In genomic region chr22:37284807-37285355, GRCh38 we compare ENCODE assay signal across 8 cellular contexts. TPM values are rescaled to one million over a fixed set of nuclear protein-coding genes. Genes with fewer than 3 reads are reported as not detected.
DNase-seq lines count a peak whose midpoint lies in the region; ATAC-seq, FAIRE-seq and TF ChIP-seq lines count a peak whose summit lies in the region.

No MANE protein-coding gene starts in this region.

- ATAC-seq in activated CD4-positive, alpha-beta T cell treated with anti-CD3 and anti-CD28 coated beads for 36 hours: peak; percentile 4
- ATAC-seq in activated B cell treated with CpG ODN at 0.5 μM for 24 hours (ENCODE audit: low read depth): peak; percentile 76

- intact Hi-C loops in activated CD4-positive, alpha-beta T cell treated with anti-CD3 and anti-CD28 coated beads for 36 hours (cut with DNase I, micrococcal nuclease): loop anchor here in 1 of 2 experiments (1.0 kb wide), 1 partner anchor 15 kb away; no protein-coding TSS in a partner anchor
- intact Hi-C loops in activated B cell treated with CpG ODN at 0.5 μM for 24 hours (cut with micrococcal nuclease): loop anchor here (2.0 kb wide), 2 partner anchors 30 to 40 kb away; partner anchors contain the start of gene RAC2

- FAIRE-seq in HTR-8/SVneo (lab: Jason Lieb, UNC): no peak

- peak overlapping the region; percentile 82 for H3K4me3 Mint-ChIP-seq in activated CD4-positive, alpha-beta T cell treated with anti-CD3 and anti-CD28 coated beads for 36 hours
- H3K4me3 Mint-ChIP-seq in activated B cell treated with CpG ODN at 0.5 μM for 24 hours: peak overlapping the region; percentile 86

- peak overlapping the region; percentile 98 for H3K27ac Mint-ChIP-seq in activated CD4-positive, alpha-beta T cell treated with anti-CD3 and anti-CD28 coated beads for 36 hours
- H3K27ac Mint-ChIP-seq in activated B cell treated with CpG ODN at 0.5 μM for 24 hours: peak overlapping the region; percentile 99

- H3K36me3 Mint-ChIP-seq in activated CD4-positive, alpha-beta T cell treated with anti-CD3 and anti-CD28 coated beads for 36 hours (ENCODE audit: low read depth): peaks cover 7% of the 10 kb centered on the region
- H3K36me3 Mint-ChIP-seq in activated B cell treated with CpG ODN at 0.5 μM for 24 hours (ENCODE audit: low read depth): peaks cover 29% of the 10 kb centered on the region

- TF ChIP-seq CTCF in activated B cell treated with CpG ODN at 0.5 μM for 24 hours (IDR thresholded peaks at IDR 0.05): no peak

- H3K4me1 Mint-ChIP-seq in activated CD4-positive, alpha-beta T cell treated with anti-CD3 and anti-CD28 coated beads for 36 hours: peaks cover 74% of the 10 kb centered on the region
- H3K4me1 Mint-ChIP-seq in activated B cell treated with CpG ODN at 0.5 μM for 24 hours: peaks cover 75% of the 10 kb centered on the region

- POLR2A ChIA-PET in activated CD4-positive, alpha-beta T cell treated with anti-CD3 and anti-CD28 coated beads for 36 hours (lab: Charles Lee): interaction anchor here (1.5 kb wide), 1 partner anchor 15 kb away, joined by 3 read pairs; no protein-coding TSS in a partner anchor
- POLR2A ChIA-PET in activated B cell treated with CpG ODN at 0.5 μM for 24 hours (lab: Charles Lee): interaction anchor here (0.6 to 6.3 kb wide), 18 partner anchors 9 to 509 kb away, joined by 3 to 47 read pairs (median 4); partner anchors contain the start of genes IFT27 and RAC2

- H3K27me3 Mint-ChIP-seq in activated CD4-positive, alpha-beta T cell treated with anti-CD3 and anti-CD28 coated beads for 36 hours: no peaks in the 10 kb centered on the region
- H3K27me3 Mint-ChIP-seq in activated B cell treated with CpG ODN at 0.5 μM for 24 hours: no peaks in the 10 kb centered on the region

- H3K9me3 Mint-ChIP-seq in activated CD4-positive, alpha-beta T cell treated with anti-CD3 and anti-CD28 coated beads for 36 hours (ENCODE audit: low read depth): no peaks in the 10 kb centered on the region
- H3K9me3 Mint-ChIP-seq in activated B cell treated with CpG ODN at 0.5 μM for 24 hours: no peaks in the 10 kb centered on the region

- DNase-seq in activated CD4-positive, alpha-beta T cell treated with anti-CD3 and anti-CD28 coated beads for 36 hours: peak; percentile 61
- DNase-seq in activated CD4-positive, alpha-beta T cell treated with anti-CD3 and anti-CD28 coated beads, Interleukin-2, amount 50 U/mL, for 4 hours: no peak
- DNase-seq in activated B cell treated with CpG ODN at 0.5 μM for 24 hours (peak; percentile 58), globus pallidus (ENCODE audit: low spot score) (peak; percentile 74), HTR-8/SVneo (ENCODE audit: insufficient read length, low spot score) (no peak), HCEC 1CT (no peak), NCI-H345 (lab: John Stamatoyannopoulos, UW) (no peak)
- DNase-seq in stimulated activated CD8-positive, alpha-beta memory T cell treated with anti-CD3 and anti-CD28 coated beads, Interleukin-4, amount 100 ng/mL, for 48 hours: peak; percentile 45

- CTCF ChIA-PET in activated CD4-positive, alpha-beta T cell treated with anti-CD3 and anti-CD28 coated beads for 36 hours (lab: Charles Lee): interaction anchor here (0.7 to 1.3 kb wide), 8 partner anchors 9 to 740 kb away, joined by 3 to 4 read pairs (median 3); no protein-coding TSS in a partner anchor
- CTCF ChIA-PET in activated B cell treated with CpG ODN at 0.5 μM for 24 hours (lab: Charles Lee): interaction anchor here (0.9 to 1.3 kb wide), 5 partner anchors 15 to 85 kb away, joined by 3 to 5 read pairs (median 4); no protein-coding TSS in a partner anchor

RNA-seq across cellular contexts. Expression of gene CYTH4, which starts 2.6 kb away (rescaled TPM):
- 10 to 100 TPM; 33.1 to 42.8 TPM for total RNA-seq in activated CD4-positive, alpha-beta T cell treated with anti-CD3 and anti-CD28 coated beads for 36 hours
- 37.2 and 40.3 TPM in 2 replicates for total RNA-seq in activated B cell treated with CpG ODN at 0.5 μM for 24 hours

RNA-seq across cellular contexts. Expression of gene RAC2, which starts 40.8 kb away (rescaled TPM):
- 100 to 1,000 TPM; 692 to 930 TPM for total RNA-seq in activated CD4-positive, alpha-beta T cell treated with anti-CD3 and anti-CD28 coated beads for 36 hours
- total RNA-seq in activated B cell treated with CpG ODN at 0.5 μM for 24 hours: 518 and 557 TPM in 2 replicates

Comparison
In these comparisons a context has a peak if more than half of its experiments do, and no peak if none do; other contexts are left out.
1. DNase-seq: peak in activated CD4-positive, alpha-beta T cell treated with anti-CD3 and anti-CD28 coated beads for 36 hours (single experiment), activated B cell treated with CpG ODN at 0.5 μM for 24 hours (single experiment), globus pallidus (single experiment) and stimulated activated CD8-positive, alpha-beta memory T cell treated with anti-CD3 and anti-CD28 coated beads, Interleukin-4, amount 100 ng/mL, for 48 hours (single experiment); none in activated CD4-positive, alpha-beta T cell treated with anti-CD3 and anti-CD28 coated beads, Interleukin-2, amount 50 U/mL, for 4 hours (0 of 2), HTR-8/SVneo (single experiment), HCEC 1CT (single experiment) and NCI-H345 (single experiment).